Comparison of ENCODE assay signal across 16 cellular contexts in genomic region chr2:238102865-238103264, GRCh38. TPM values are rescaled to one million over a fixed set of nuclear protein-coding genes. Genes with fewer than 3 reads are reported as not detected.
"Had no signal": no experiment of that assay in that cellular context is flagged by ENCODE, and none has a peak within 500 bp of the region (broad histone marks: within the 10 kb centered on the region; RNA-seq: fewer than 3 reads in every experiment).

No MANE protein-coding gene starts in this region.

- ATAC-seq: activated CD8-positive, alpha-beta T cell treated with anti-CD3 and anti-CD28 coated beads for 36 hours; lower lobe of right lung; psoas muscle; stimulated activated naive CD8-positive, alpha-beta T cell treated with anti-CD3 and anti-CD28 coated beads, Interleukin-15, amount 100 ng/mL, for 72 hours had no signal

- H3K9me3 Mint-ChIP-seq: activated CD8-positive, alpha-beta T cell treated with anti-CD3 and anti-CD28 coated beads for 36 hours; stimulated activated naive CD8-positive, alpha-beta T cell treated with anti-CD3 and anti-CD28 coated beads, Interleukin-15, amount 100 ng/mL, for 72 hours had no signal

- H3K27me3 Mint-ChIP-seq: activated CD8-positive, alpha-beta T cell treated with anti-CD3 and anti-CD28 coated beads for 36 hours; naive B cell; stimulated activated naive CD8-positive, alpha-beta T cell treated with anti-CD3 and anti-CD28 coated beads, Interleukin-15, amount 100 ng/mL, for 72 hours had no signal

- H3K36me3 Mint-ChIP-seq: naive B cell had no signal

- H3K27ac Mint-ChIP-seq: activated CD8-positive, alpha-beta T cell treated with anti-CD3 and anti-CD28 coated beads for 36 hours had no signal

- DNase-seq: activated CD4-positive, alpha-beta T cell treated with anti-CD3 and anti-CD28 coated beads for 1 hour; activated CD8-positive, alpha-beta T cell treated with anti-CD3 and anti-CD28 coated beads for 36 hours; activated gamma-delta T cell treated with Interleukin-2 at 50 U/mL for 16 hours; activated T-cell treated with anti-CD3 and anti-CD28 coated beads for 4 hours; colonic mucosa; effector CD8-positive, alpha-beta T cell; lower lobe of right lung; naive B cell; occipital lobe; SJCRH30; stimulated activated CD4-positive, alpha-beta T cell treated with anti-CD3 and anti-CD28 coated beads, Interleukin-12 subunit alpha, Interleukin-12 subunit beta, amount 100 ng/mL, for 4 hours; stimulated activated CD4-positive, alpha-beta T cell treated with anti-CD3 and anti-CD28 coated beads, Interleukin-2, amount 100 ng/mL, for 48 hours; stimulated activated naive CD8-positive, alpha-beta T cell treated with anti-CD3 and anti-CD28 coated beads, Interleukin-15, amount 100 ng/mL, for 72 hours had no signal

- H3K4me3 Mint-ChIP-seq: activated CD8-positive, alpha-beta T cell treated with anti-CD3 and anti-CD28 coated beads for 36 hours; naive B cell; stimulated activated naive CD8-positive, alpha-beta T cell treated with anti-CD3 and anti-CD28 coated beads, Interleukin-15, amount 100 ng/mL, for 72 hours had no signal

RNA-seq across cellular contexts. Expression of gene KLHL30, which starts 35.6 kb away (rescaled TPM):
- total RNA-seq: activated CD8-positive, alpha-beta T cell treated with anti-CD3 and anti-CD28 coated beads for 36 hours; hepatocyte; T-helper 2 cell treated with Interferon-gamma antibody and Interleukin-4, amounts not matched to agents 100 ng/mL and 5 ng/mL, for 36 hours had no signal

RNA-seq across cellular contexts. Expression of gene ERFE, which starts 55.9 kb away (rescaled TPM):
- total RNA-seq: lower lobe of right lung had no signal
